11 cellular contexts compared by ENCODE assay signal in genomic region chr6:2381872-2382661, GRCh38.
"Had no signal": no experiment of that assay in that cellular context is flagged by ENCODE, and none has a peak within 500 bp of the region (broad histone marks: within the 10 kb centered on the region; RNA-seq: fewer than 3 reads in every experiment).

No MANE protein-coding gene starts in this region.

- H3K9me3 ChIP-seq: left lung, ovary had no signal

- ATAC-seq: left lung; stimulated activated naive CD8-positive, alpha-beta T cell treated with anti-CD3 and anti-CD28 coated beads, Interleukin-15, Interleukin-2, amounts not matched to agents 100 U/mL and 50 U/mL, for 24 hours; T-helper 17 cell had no signal

- H3K27ac ChIP-seq: brain microvascular endothelial cell, ovary had no signal

- H3K4me3 ChIP-seq: left lung, ovary had no signal

- FAIRE-seq: islet of Langerhans had no signal

- H3K27me3 ChIP-seq: brain microvascular endothelial cell, left lung, ovary had no signal

- H3K4me1 ChIP-seq: left lung had no signal

- DNase-seq: activated CD4-positive, alpha-beta T cell treated with anti-CD3 and anti-CD28 coated beads, Interleukin-2, amount 10 ng/mL, durations not matched to agents 7 days and 5 days; activated CD4-positive, CD25-positive, alpha-beta regulatory T cell; activated T-cell treated with anti-CD3 and anti-CD28 coated beads, Interleukin-2, amount 50 U/mL, for 1 hour; brain microvascular endothelial cell; endodermal cell; left lung; ovary; stimulated activated CD4-positive, alpha-beta T cell treated with anti-CD3 and anti-CD28 coated beads, Interleukin-2, amount 100 ng/mL, for 24 hours; stimulated activated naive CD8-positive, alpha-beta T cell treated with anti-CD3 and anti-CD28 coated beads, Interleukin-15, Interleukin-2, amounts not matched to agents 100 U/mL and 50 U/mL, for 24 hours; T-helper 17 cell had no signal

- H3K36me3 ChIP-seq: brain microvascular endothelial cell, left lung, ovary had no signal
